28 cellular contexts compared by ENCODE assay signal in the genomic region with DNA sequence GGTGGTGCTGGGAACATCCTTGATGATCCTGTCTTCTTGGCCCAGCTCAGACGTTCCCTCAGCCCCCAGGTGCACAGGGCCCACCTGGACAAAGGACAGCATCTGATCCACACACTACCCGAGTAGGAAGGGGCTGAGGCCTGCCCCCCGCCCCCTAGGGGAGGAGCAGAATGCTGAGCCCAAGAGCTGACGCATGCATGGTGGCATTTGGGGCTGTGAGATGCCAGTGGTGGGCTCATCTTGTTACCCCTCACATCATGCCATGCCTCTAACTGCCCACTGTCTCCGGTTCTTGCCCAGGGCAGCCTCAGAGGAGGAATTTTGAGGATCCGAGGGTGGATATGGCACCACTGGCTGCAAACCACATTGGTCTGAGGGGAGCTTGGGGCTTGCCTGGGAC.
"Had no signal": no experiment of that assay in that cellular context is flagged by ENCODE, and none has a peak within 500 bp of the region (broad histone marks: within the 10 kb centered on the region; RNA-seq: fewer than 3 reads in every experiment).

No MANE protein-coding gene starts in this region.

- FAIRE-seq: astrocyte, bronchial epithelial cell, colon had no signal

- H3K36me3 ChIP-seq: brain microvascular endothelial cell, esophagus squamous epithelium had no signal

- H3K4me3 ChIP-seq: esophagus squamous epithelium had no signal

- ATAC-seq: activated CD4-positive, CD25-positive, alpha-beta regulatory T cell treated with anti-CD3 and anti-CD28 coated beads, Interleukin-2, amount 50 U/mL, for 24 hours; activated CD8-positive, alpha-beta T cell treated with anti-CD3 and anti-CD28 coated beads for 36 hours; activated T-cell treated with anti-CD3 and anti-CD28 coated beads, Interleukin-2, amount 50 U/mL, for 4 hours; activated T-helper 17 cell treated with anti-CD3 and anti-CD28 coated beads, Interleukin-2, amount 50 U/mL, for 72 hours; effector memory CD8-positive, alpha-beta T cell had no signal

- H3K9me3 ChIP-seq: esophagus squamous epithelium had no signal

- DNase-seq: activated B cell treated with CpG ODN at 0.5 μM for 24 hours; activated CD4-positive, alpha-beta T cell treated with anti-CD3 and anti-CD28 coated beads for 48 hours; activated CD4-positive, alpha-beta T cell treated with anti-CD3 and anti-CD28 coated beads, Interleukin-2, amount 50 U/mL, for 1 hour; activated CD4-positive, alpha-beta T cell treated with anti-CD3 and anti-CD28 coated beads, Interleukin-2, amount 50 U/mL, for 48 hours; activated CD8-positive, alpha-beta memory T cell treated with anti-CD3 and anti-CD28 coated beads for 24 hours; activated CD8-positive, alpha-beta T cell treated with anti-CD3 and anti-CD28 coated beads for 36 hours; activated effector memory CD4-positive, alpha-beta T cell treated with Interleukin-2 at 50 U/mL for 16 hours; activated gamma-delta T cell treated with Interleukin-2 at 50 U/mL for 16 hours; activated naive CD4-positive, alpha-beta T cell treated with anti-CD3 and anti-CD28 coated beads, Interleukin-2, amount 50 U/mL, for 16 hours; activated naive CD4-positive, alpha-beta T cell treated with Interleukin-2 at 50 U/mL for 16 hours; activated T-cell treated with anti-CD3 and anti-CD28 coated beads, Interleukin-2, amount 50 U/mL, for 4 hours; amniotic stem cell; anterior cingulate cortex; brain microvascular endothelial cell; cortex of kidney; dermis blood vessel endothelial cell; effector CD4-positive, alpha-beta T cell; effector memory CD8-positive, alpha-beta T cell; esophagus squamous epithelium; foreskin melanocyte; glutamatergic neuron; T-helper 2 cell had no signal

- H3K27me3 ChIP-seq: brain microvascular endothelial cell had no signal

- H3K27ac ChIP-seq: brain microvascular endothelial cell, epithelial cell of prostate, esophagus squamous epithelium had no signal
